ENCODE assay signal across 23 cellular contexts in genomic region chr3:36813320-36813719, GRCh38. TPM values are rescaled to one million over a fixed set of nuclear protein-coding genes. Genes with fewer than 3 reads are reported as not detected.
DNase-seq lines count a peak whose midpoint lies in the region; ATAC-seq and TF ChIP-seq lines count a peak whose summit lies in the region.
"Had no signal": no experiment of that assay in that cellular context is flagged by ENCODE, and none has a peak within 500 bp of the region (broad histone marks: within the 10 kb centered on the region; RNA-seq: fewer than 3 reads in every experiment).

No MANE protein-coding gene starts in this region.

- no peak for TF ChIP-seq CTCF in RWPE1 (conservative IDR thresholded peaks at IDR 0.05; ENCODE audit: low read depth)
- TF ChIP-seq CTCF in lower lobe of right lung (IDR thresholded peaks at IDR 0.05): no peak

- H3K4me1 ChIP-seq in lower lobe of right lung: no peaks in the 10 kb centered on the region
- H3K4me1 ChIP-seq: left lung had no signal

- no peak overlapping the region for H3K4me3 ChIP-seq in lower lobe of right lung
- H3K4me3 ChIP-seq: left lung, skin epidermis had no signal

- H3K27ac ChIP-seq in RWPE1 (no peak overlapping the region), lower lobe of right lung (no peak overlapping the region)
- H3K27ac ChIP-seq: brain microvascular endothelial cell, KMS-11, left lung had no signal

- CTCF ChIA-PET in RWPE1 (lab: Yijun Ruan, JAX): interaction anchor here (0.6 to 1.1 kb wide), 2 partner anchors 19 to 55 kb away, joined by 3 read pairs; no protein-coding TSS in a partner anchor

- no peak for ATAC-seq in lower lobe of right lung
- ATAC-seq: left lung; stimulated activated memory B cell treated with anti-CD40 and anti-IgM and Interleukin-4, amounts not matched to agents 10 μg/mL and 1 μg/mL and 100 μg/mL, for 72 hours had no signal

- no peaks in the 10 kb centered on the region for H3K36me3 ChIP-seq in lower lobe of right lung
- H3K36me3 ChIP-seq: brain microvascular endothelial cell, left lung had no signal

- POLR2A ChIA-PET in RWPE1 (lab: Yijun Ruan, JAX; ENCODE audit: low non-redundant PET): no interaction called here

- H3K9me3 ChIP-seq in lower lobe of right lung: no peaks in the 10 kb centered on the region
- H3K9me3 ChIP-seq: left lung, SK-N-SH had no signal

- no peaks in the 10 kb centered on the region for H3K27me3 ChIP-seq in lower lobe of right lung (ENCODE audit: low read depth)
- H3K27me3 ChIP-seq: brain microvascular endothelial cell, left lung had no signal

- intact Hi-C loops in head of caudate nucleus (cut with DNase I) (no loop called here), posterior cingulate gyrus (cut with DNase I) (no loop called here), lower lobe of right lung (cut with DNase I) (no loop called here)

- DNase-seq in HT1080 (ENCODE audit: low read depth): peak; percentile 17
- peak; percentile 41 for DNase-seq in RWPE1 (ENCODE audit: low spot score)
- DNase-seq in head of caudate nucleus: peak in 40 of 42 donors; percentile 21 to 90 (median 64)
- peak in 8 of 10 donors; percentile 29 to 93 (median 55) for DNase-seq in posterior cingulate gyrus
- DNase-seq in SK-N-DZ (ENCODE audit: low spot score): no peak
- no peak for DNase-seq in lower lobe of right lung
- no peak for DNase-seq in NCI-H1417 (lab: John Stamatoyannopoulos, UW)
- DNase-seq: activated CD4-positive, alpha-beta T cell treated with anti-CD3 and anti-CD28 coated beads, Interleukin-2, amount 50 U/mL, for 48 hours; activated effector memory CD4-positive, alpha-beta T cell treated with anti-CD3 and anti-CD28 coated beads, Interleukin-2, amount 50 U/mL, for 16 hours; brain microvascular endothelial cell; CD4-positive, alpha-beta T cell; DMS53; left lung; NCI-H2029; NCI-H446 treated with DMSO at 0.1 percent for 48 hours; nephron progenitor cell; SK-N-SH; stimulated activated CD4-positive, alpha-beta T cell treated with anti-CD3 and anti-CD28 coated beads, Interleukin-1b, Interleukin-23, amount 100 ng/mL, for 48 hours had no signal

RNA-seq across cellular contexts. Expression of gene DCLK3, which starts 49.0 kb away (rescaled TPM):
- not detected in 2 replicates for total RNA-seq in HT1080 (2014; rRNA removed; shearing (Covaris generic))
- not detected in 2 replicates for polyA plus RNA-seq in HT1080 (2015; cell fraction: cytosol; rRNA removed)
- polyA plus RNA-seq in HT1080 (2015; cell fraction: nucleus; rRNA removed): not detected in 2 replicates
- 5.6 and 8.0 TPM in 2 replicates for polyA plus RNA-seq in SK-N-DZ (2014; cell fraction: cytosol; rRNA removed)
- 4.1 and 4.5 TPM in 2 replicates for polyA plus RNA-seq in SK-N-DZ (2014; cell fraction: nucleus; rRNA removed)
- total RNA-seq in lower lobe of right lung: 0.12 TPM
- total RNA-seq: CD4-positive, alpha-beta T cell; HT-29; pulmonary artery endothelial cell had no signal
- polyA plus RNA-seq: SK-N-SH had no signal

Comparison
In these comparisons a context has a peak if more than half of its experiments do, and no peak if none do; other contexts are left out.
1. DNase-seq: peak in HT1080 (single experiment), RWPE1 (single experiment), head of caudate nucleus (40 of 42) and posterior cingulate gyrus (8 of 10); none in SK-N-DZ (single experiment), lower lobe of right lung (single experiment) and NCI-H1417 (0 of 3).